ENCODE assay signal across 8 cellular contexts in the genomic region with DNA sequence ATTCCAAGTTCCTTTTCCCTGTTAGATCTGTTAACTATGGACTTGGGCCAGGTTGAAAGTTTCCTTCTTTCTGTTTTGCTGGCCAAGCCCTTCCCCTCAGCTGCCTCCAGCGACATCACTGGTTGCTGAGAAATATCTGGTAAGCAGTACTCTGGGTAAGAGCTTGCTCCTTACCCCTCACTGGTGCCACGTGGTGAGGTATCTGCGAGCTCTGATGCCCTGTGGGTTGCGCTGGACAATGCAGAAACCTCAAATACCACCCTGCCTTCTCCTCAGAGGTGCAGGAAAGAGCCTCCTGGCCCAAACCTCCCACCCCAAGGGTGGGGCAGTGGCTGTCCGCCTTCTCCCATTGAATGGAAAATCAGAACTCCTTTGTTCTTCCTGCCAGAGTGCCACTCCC. TPM values are rescaled to one million over a fixed set of nuclear protein-coding genes. Genes with fewer than 3 reads are reported as not detected.
DNase-seq lines count a peak whose midpoint lies in the region; ATAC-seq, FAIRE-seq and TF ChIP-seq lines count a peak whose summit lies in the region.

No MANE protein-coding gene starts in this region.

- H3K4me3 ChIP-seq in GM12865 (ENCODE audit: low read depth, low read length) = no peak overlapping the region
- H3K4me3 ChIP-seq in kidney (ENCODE audit: low read length in 2 of 2) = peak overlapping the region in 1 of 2 donors; percentile 7
- no peak overlapping the region for H3K4me3 ChIP-seq in small intestine (ENCODE audit: low read depth in 1 of 2, low read length in 2 of 2)

- DNase-seq in GM12865 (ENCODE audit: low read depth) = peak; percentile 41
- DNase-seq in amniotic epithelial cell (ENCODE audit: low read depth) = peak; percentile 67
- DNase-seq in kidney = peak; percentile 74
- DNase-seq in small intestine = peak; percentile 89
- no peak for DNase-seq in NCI-H526 treated with DMSO at 0.1 percent for 48 hours (lab: John Stamatoyannopoulos, UW)
- no peak for DNase-seq in frontal cortex (ENCODE audit: low spot score in 2 of 2)
- no peak for DNase-seq in T-helper 1 cell

- H3K27me3 ChIP-seq in small intestine (ENCODE audit: control insufficient read depth in 2 of 2, insufficient read depth in 2 of 2, low read length in 2 of 2) = no peaks in the 10 kb centered on the region

- TF ChIP-seq CTCF in GM12865 (IDR thresholded peaks at IDR 0.05; ENCODE audit: insufficient read depth, low read depth, low read length, missing control alignments) (no peak), kidney (IDR thresholded peaks at IDR 0.05; ENCODE audit: borderline replicate concordance, extremely low read depth, insufficient read depth) (no peak)

- H3K27ac ChIP-seq in kidney (ENCODE audit: low read depth in 2 of 2, low read length in 2 of 2) (peak overlapping the region; percentile 15 to 42), small intestine (ENCODE audit: low read depth in 1 of 2, low read length in 1 of 2) (peak overlapping the region in 1 of 2 donors; percentile 88)

- FAIRE-seq in kidney (lab: Jason Lieb, UNC) (peak; percentile 46), small intestine (lab: Jason Lieb, UNC) (no peak), frontal cortex (lab: Jason Lieb, UNC) (no peak)

- intact Hi-C loops in kidney (cut with DNase I) = no loop called here

- H3K36me3 ChIP-seq in kidney (ENCODE audit: control insufficient read depth in 1 of 2, insufficient read depth in 2 of 2, low read length in 2 of 2) (no peaks in the 10 kb centered on the region), small intestine (ENCODE audit: control insufficient read depth in 2 of 2, insufficient read depth in 2 of 2, low read length in 2 of 2) (no peaks in the 10 kb centered on the region)

- no peaks in the 10 kb centered on the region for H3K9me3 ChIP-seq in kidney (ENCODE audit: control insufficient read depth in 1 of 2, low read length in 2 of 2)
- H3K9me3 ChIP-seq in small intestine (ENCODE audit: control insufficient read depth, low read depth) = no peaks in the 10 kb centered on the region

- no peak overlapping the region for H3K9ac ChIP-seq in kidney (ENCODE audit: low read length in 2 of 2)

- H3K4me1 ChIP-seq in kidney (ENCODE audit: control insufficient read depth in 1 of 2, insufficient read depth in 1 of 2, low read depth in 1 of 2, low read length in 2 of 2) (peaks cover 12 to 13% of the 10 kb centered on the region in 2 donors), small intestine (ENCODE audit: control insufficient read depth in 2 of 2, insufficient read depth in 1 of 2, low read depth in 1 of 2, low read length in 1 of 2) (peaks cover 6 to 19% of the 10 kb centered on the region in 2 donors)

- 6 to 35% (median 17%) methylated on average over 5 of the region's 5 CpGs for WGBS in small intestine, 3 donors

- no peak for ATAC-seq in HG02981 (IDR thresholded peaks at IDR 0.05; ENCODE audit: unreplicated experiment)

RNA-seq across cellular contexts. Expression of a gene that starts 42.9 kb away (rescaled TPM):
- total RNA-seq in kidney (22.4 TPM), frontal cortex (26.1 TPM)
- polyA plus RNA-seq in kidney (ENCODE audit: insufficient read depth, low read depth, low replicate concordance) (12.3 TPM), small intestine (1 to 10 TPM; 1.4 to 4.5 (median 1.8) TPM)

RNA-seq across cellular contexts. Expression of a gene that starts 45.1 kb away (rescaled TPM):
- total RNA-seq in kidney (33.6 TPM), frontal cortex (110 TPM)
- polyA plus RNA-seq in kidney (ENCODE audit: insufficient read depth, low read depth, low replicate concordance) (7.1 TPM), small intestine (10 to 100 TPM in 2 of 3 donors, 1 to 10 TPM in 1; 9.8 to 14.5 (median 13.2) TPM)

Comparison
In these comparisons a context has a peak if more than half of its experiments do, and no peak if none do; other contexts are left out.
1. DNase-seq: peak in GM12865 (single experiment), amniotic epithelial cell (single experiment), kidney (single experiment) and small intestine (single experiment); none in NCI-H526 treated with DMSO at 0.1 percent for 48 hours (single experiment), frontal cortex (0 of 2) and T-helper 1 cell (0 of 5).